In the genomic region with DNA sequence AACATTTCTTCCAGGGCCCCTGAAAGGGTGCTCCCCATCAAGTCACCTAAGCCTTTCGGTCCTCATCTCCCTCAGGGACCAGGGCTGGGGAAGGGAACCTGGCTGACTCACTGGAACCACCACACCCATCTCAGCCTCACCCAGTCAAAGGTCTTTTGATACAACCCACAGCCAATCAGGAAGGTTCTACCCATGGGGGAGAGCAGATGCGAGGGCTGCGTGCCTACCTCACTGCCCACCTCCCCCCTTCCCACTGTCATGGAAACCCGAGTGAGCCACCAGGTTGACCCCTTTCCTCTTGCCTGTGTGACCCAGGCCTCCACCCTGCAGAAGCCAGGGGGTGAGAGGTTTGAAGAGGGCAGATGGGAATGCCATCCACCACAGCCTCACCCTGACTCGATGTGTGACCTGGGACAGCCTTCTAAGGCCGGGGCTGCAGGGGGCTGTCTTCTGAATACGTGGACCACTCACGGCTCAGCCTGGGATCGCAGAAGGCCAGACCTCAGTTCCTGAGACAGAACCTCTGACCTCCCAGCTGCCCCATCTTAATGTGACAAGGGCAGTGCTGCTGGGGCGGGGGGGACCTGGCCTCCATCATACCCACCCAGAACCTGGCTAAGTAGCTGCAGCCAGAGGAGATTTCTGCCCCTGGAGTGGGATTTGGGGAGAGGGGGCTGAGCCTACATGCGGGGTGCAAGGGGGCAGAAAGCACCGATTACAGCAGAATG, we compare ENCODE assay signal across 1 cellular context.
A peak's percentile ranks its signal among the peaks of the same experiment; 100 is the strongest.
TF ChIP-seq lines count a peak whose summit lies in the region.

No MANE protein-coding gene starts in this region.

TF ChIP-seq in GM23338, 12 proteins besides CTCF, POLR2A, EP300 and RAD21 (continued from another document):
- TF ChIP-seq, protein P1, sequence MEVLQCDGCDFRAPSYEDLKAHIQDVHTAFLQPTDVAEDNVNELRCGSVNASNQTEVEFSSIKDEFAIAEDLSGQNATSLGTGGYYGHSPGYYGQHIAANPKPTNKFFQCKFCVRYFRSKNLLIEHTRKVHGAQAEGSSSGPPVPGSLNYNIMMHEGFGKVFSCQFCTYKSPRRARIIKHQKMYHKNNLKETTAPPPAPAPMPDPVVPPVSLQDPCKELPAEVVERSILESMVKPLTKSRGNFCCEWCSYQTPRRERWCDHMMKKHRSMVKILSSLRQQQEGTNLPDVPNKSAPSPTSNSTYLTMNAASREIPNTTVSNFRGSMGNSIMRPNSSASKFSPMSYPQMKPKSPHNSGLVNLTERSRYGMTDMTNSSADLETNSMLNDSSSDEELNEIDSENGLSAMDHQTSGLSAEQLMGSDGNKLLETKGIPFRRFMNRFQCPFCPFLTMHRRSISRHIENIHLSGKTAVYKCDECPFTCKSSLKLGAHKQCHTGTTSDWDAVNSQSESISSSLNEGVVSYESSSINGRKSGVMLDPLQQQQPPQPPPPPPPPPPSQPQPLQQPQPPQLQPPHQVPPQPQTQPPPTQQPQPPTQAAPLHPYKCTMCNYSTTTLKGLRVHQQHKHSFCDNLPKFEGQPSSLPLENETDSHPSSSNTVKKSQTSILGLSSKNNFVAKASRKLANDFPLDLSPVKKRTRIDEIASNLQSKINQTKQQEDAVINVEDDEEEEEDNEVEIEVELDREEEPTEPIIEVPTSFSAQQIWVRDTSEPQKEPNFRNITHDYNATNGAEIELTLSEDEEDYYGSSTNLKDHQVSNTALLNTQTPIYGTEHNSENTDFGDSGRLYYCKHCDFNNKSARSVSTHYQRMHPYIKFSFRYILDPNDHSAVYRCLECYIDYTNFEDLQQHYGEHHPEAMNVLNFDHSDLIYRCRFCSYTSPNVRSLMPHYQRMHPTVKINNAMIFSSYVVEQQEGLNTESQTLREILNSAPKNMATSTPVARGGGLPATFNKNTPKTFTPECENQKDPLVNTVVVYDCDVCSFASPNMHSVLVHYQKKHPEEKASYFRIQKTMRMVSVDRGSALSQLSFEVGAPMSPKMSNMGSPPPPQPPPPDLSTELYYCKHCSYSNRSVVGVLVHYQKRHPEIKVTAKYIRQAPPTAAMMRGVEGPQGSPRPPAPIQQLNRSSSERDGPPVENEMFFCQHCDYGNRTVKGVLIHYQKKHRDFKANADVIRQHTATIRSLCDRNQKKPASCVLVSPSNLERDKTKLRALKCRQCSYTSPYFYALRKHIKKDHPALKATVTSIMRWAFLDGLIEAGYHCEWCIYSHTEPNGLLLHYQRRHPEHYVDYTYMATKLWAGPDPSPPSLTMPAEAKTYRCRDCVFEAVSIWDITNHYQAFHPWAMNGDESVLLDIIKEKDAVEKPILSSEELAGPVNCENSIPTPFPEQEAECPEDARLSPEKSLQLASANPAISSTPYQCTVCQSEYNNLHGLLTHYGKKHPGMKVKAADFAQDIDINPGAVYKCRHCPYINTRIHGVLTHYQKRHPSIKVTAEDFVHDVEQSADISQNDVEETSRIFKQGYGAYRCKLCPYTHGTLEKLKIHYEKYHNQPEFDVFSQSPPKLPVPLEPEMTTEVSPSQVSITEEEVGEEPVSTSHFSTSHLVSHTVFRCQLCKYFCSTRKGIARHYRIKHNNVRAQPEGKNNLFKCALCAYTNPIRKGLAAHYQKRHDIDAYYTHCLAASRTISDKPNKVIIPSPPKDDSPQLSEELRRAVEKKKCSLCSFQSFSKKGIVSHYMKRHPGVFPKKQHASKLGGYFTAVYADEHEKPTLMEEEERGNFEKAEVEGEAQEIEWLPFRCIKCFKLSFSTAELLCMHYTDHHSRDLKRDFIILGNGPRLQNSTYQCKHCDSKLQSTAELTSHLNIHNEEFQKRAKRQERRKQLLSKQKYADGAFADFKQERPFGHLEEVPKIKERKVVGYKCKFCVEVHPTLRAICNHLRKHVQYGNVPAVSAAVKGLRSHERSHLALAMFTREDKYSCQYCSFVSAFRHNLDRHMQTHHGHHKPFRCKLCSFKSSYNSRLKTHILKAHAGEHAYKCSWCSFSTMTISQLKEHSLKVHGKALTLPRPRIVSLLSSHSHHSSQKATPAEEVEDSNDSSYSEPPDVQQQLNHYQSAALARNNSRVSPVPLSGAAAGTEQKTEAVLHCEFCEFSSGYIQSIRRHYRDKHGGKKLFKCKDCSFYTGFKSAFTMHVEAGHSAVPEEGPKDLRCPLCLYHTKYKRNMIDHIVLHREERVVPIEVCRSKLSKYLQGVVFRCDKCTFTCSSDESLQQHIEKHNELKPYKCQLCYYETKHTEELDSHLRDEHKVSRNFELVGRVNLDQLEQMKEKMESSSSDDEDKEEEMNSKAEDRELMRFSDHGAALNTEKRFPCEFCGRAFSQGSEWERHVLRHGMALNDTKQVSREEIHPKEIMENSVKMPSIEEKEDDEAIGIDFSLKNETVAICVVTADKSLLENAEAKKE (CRISPR knock-in tag; IDR thresholded peaks at IDR 0.05), result no peak
- TF ChIP-seq NANOG (IDR thresholded peaks at IDR 0.05; ENCODE audit: borderline replicate concordance), result no peak
- TF ChIP-seq JUNB (IDR thresholded peaks at IDR 0.05; ENCODE audit: unreplicated experiment), result no peak
- 0 out of 2 replicates have a peak, but pooled peaks have one; percentile 19 for TF ChIP-seq POLR2AphosphoS5 (IDR thresholded peaks at IDR 0.05; ENCODE audit: low read depth)
- TF ChIP-seq ZNF114 (CRISPR knock-in tag; IDR thresholded peaks at IDR 0.05), result no peak
- no peak for TF ChIP-seq EZH2 (IDR thresholded peaks at IDR 0.05; ENCODE audit: low read depth, unreplicated experiment)
